25 cellular contexts compared by ENCODE assay signal in the genomic region with DNA sequence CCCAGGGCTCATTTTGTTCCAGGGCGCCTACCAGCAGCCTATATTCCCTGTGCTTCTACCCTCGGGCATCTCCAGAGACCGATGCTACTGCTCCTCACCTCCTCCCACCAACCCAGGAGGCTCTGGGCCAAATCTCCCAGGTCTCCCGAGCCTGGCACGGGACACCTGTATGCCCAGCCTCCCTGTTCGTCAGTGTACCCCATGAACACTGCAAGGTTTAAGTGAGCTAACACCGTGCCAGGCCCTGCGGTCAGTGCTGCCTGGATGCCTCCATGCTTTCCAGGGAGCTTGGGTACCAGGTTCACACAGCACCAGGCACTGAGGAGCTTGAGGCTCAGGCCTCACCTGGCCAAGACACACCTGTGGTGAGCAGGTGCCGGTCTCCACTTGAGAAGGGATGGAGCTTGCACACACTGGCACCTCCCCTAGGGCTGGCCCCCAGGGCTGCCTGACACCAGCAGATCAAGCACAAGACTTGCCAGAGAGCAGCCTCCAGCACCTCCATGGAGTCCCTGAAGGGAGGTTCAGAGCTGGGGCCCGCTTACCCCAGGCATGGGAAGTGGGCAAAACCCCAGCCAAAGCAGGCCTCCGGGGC.
DNase-seq lines count a peak whose midpoint lies in the region; ATAC-seq and TF ChIP-seq lines count a peak whose summit lies in the region.
"Had no signal": no experiment of that assay in that cellular context is flagged by ENCODE, and none has a peak within 500 bp of the region (broad histone marks: within the 10 kb centered on the region; RNA-seq: fewer than 3 reads in every experiment).

No MANE protein-coding gene starts in this region.

- peaks cover 41% of the 10 kb centered on the region for H3K36me3 Mint-ChIP-seq in effector memory CD8-positive, alpha-beta T cell (ENCODE audit: insufficient read depth)

- H3K9me3 ChIP-seq in breast epithelium: no peaks in the 10 kb centered on the region
- H3K9me3 ChIP-seq: BLaER1, Caco-2 had no signal

- peak overlapping the region; percentile 49 to 99 for H3K27ac Mint-ChIP-seq in effector memory CD8-positive, alpha-beta T cell

- no peak for TF ChIP-seq POLR2A in breast epithelium (IDR thresholded peaks at IDR 0.05)

- ATAC-seq in left ventricle myocardium superior: no peak
- ATAC-seq in left cardiac atrium: no peak
- ATAC-seq in effector memory CD8-positive, alpha-beta T cell (replicated peaks): no peak
- ATAC-seq: HepG2 had no signal

- no peak for TF ChIP-seq CTCF in breast epithelium (IDR thresholded peaks at IDR 0.05)

- no peaks in the 10 kb centered on the region for H3K4me1 ChIP-seq in breast epithelium

- H3K4me3 ChIP-seq in breast epithelium: no peak overlapping the region
- H3K4me3 ChIP-seq: BLaER1, GM23248 had no signal

- H3K27ac ChIP-seq in temporal lobe (ENCODE audit: low read depth, low read length) (peak overlapping the region; percentile 73), breast epithelium (no peak overlapping the region)
- H3K27ac ChIP-seq: GM23248, HL-60 had no signal

- DNase-seq in left ventricle myocardium superior (peak; percentile 28), left cardiac atrium (no peak), NCI-H510A (lab: John Stamatoyannopoulos, UW) (peak; percentile 71), RPMI8226 (no peak), breast epithelium (ENCODE audit: low spot score in 2 of 2) (no peak)
- DNase-seq in effector memory CD8-positive, alpha-beta T cell: no peak
- no peak for DNase-seq in stimulated activated CD4-positive, alpha-beta T cell treated with anti-CD3 and anti-CD28 coated beads, Interleukin-1b, Interleukin-23, amount 100 ng/mL, for 48 hours
- DNase-seq: Caco-2; CD4-positive, alpha-beta T cell; DMS 273 treated with DMSO at 0.1 percent for 48 hours; GM23248; HCEC 1CT; KBM-7; MM.1S; NCI-H1048; NCI-H1436 treated with DMSO at 0.1 percent for 48 hours; NCI-H1930; NCI-H226; NCI-H524 treated with DMSO at 0.1 percent for 48 hours; OCI-M1; Right ventricle myocardium superior had no signal

- no peak overlapping the region for H3K4me3 Mint-ChIP-seq in effector memory CD8-positive, alpha-beta T cell
- H3K4me3 Mint-ChIP-seq: CD4-positive, alpha-beta T cell had no signal

- intact Hi-C loops in left ventricle myocardium superior (cut with micrococcal nuclease): no loop called here
- intact Hi-C loops in left cardiac atrium (cut with DNase I): no loop called here
- intact Hi-C loops in breast epithelium (cut with DNase I; ENCODE audit: low total_unique reads): no loop called here

- H3K27me3 Mint-ChIP-seq in effector memory CD8-positive, alpha-beta T cell: no peaks in the 10 kb centered on the region
- H3K27me3 Mint-ChIP-seq: CD4-positive, alpha-beta T cell had no signal

- H3K4me1 Mint-ChIP-seq in effector memory CD8-positive, alpha-beta T cell (ENCODE audit: low read depth in 2 of 2): peaks cover 59 to 60% of the 10 kb centered on the region in 2 donors

- H3K9me3 Mint-ChIP-seq in effector memory CD8-positive, alpha-beta T cell: no peaks in the 10 kb centered on the region
- H3K9me3 Mint-ChIP-seq: CD4-positive, alpha-beta T cell had no signal

- H3K27me3 ChIP-seq in breast epithelium: no peaks in the 10 kb centered on the region
- H3K27me3 ChIP-seq: BLaER1 had no signal

- H3K36me3 ChIP-seq in breast epithelium: no peaks in the 10 kb centered on the region

Comparison
In these comparisons a context has a peak if more than half of its experiments do, and no peak if none do; other contexts are left out.
1. DNase-seq: peak in left ventricle myocardium superior (single experiment) and NCI-H510A (single experiment); none in left cardiac atrium (single experiment), effector memory CD8-positive, alpha-beta T cell (0 of 3), stimulated activated CD4-positive, alpha-beta T cell treated with anti-CD3 and anti-CD28 coated beads, Interleukin-1b, Interleukin-23, amount 100 ng/mL, for 48 hours (single experiment), RPMI8226 (single experiment) and breast epithelium (0 of 2).